25 cellular contexts compared by ENCODE assay signal in the genomic region with DNA sequence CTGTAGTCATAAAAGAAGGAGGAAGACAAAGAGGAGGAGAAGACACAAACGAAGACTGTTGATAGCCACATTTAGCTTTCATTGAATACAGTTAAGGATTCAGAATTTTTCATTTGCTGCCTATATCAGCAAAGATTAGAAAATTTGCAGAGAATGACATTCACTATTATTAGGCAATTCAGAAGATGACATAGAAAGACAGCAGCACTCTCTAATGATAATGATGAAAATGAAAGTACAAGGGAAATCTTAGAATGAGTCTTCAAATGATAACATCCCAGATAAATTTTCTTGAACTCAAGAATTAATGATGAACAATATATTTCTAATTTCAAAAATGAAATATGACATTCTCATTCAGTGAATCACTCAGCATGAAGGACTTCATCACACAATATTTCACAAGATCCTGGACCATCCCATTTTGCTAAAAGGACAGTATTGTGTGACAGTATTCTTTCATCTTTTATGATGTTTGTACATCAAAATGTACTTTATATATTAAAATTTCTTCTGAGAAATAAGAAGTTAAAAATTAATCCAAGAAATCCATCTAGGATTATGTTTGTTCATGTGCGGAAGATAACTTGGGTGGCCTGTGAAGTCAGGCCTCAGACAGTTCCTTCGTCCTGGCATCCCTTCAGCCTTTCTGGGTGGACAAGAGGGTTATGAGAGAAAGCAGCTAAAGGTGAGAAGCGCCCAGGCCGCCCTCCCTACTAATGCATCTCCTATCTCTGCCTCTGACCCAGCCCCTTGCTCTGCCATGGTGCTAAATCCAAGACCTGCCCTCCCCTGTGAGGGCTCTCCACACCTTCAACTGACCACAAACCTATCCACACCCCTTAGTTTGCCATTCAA. TPM values are rescaled to one million over a fixed set of nuclear protein-coding genes. Genes with fewer than 3 reads are reported as not detected.
A peak's percentile ranks its signal among the peaks of the same experiment; 100 is the strongest.
DNase-seq lines count a peak whose midpoint lies in the region; ATAC-seq and TF ChIP-seq lines count a peak whose summit lies in the region.
"Had no signal": no experiment of that assay in that cellular context is flagged by ENCODE, and none has a peak within 500 bp of the region (broad histone marks: within the 10 kb centered on the region; RNA-seq: fewer than 3 reads in every experiment).

No MANE protein-coding gene starts in this region.

- H2AFZ ChIP-seq in IMR-90 (replicated peaks; ENCODE audit: low read length, poor library complexity), result peak overlapping the region; percentile 64
- H2AFZ ChIP-seq in osteoblast (ENCODE audit: low read length), result no peak overlapping the region
- H2AFZ ChIP-seq: neural progenitor cell had no signal

- H3K27me3 ChIP-seq in IMR-90 (ENCODE audit: control insufficient read depth, insufficient read depth, low read length) (no peaks in the 10 kb centered on the region), osteoblast (ENCODE audit: insufficient read depth, low read length) (no peaks in the 10 kb centered on the region), lower lobe of right lung (ENCODE audit: low read depth) (peaks cover 3% of the 10 kb centered on the region)

- H3K14ac ChIP-seq in IMR-90 (replicated peaks; ENCODE audit: low read depth, low read length), result 0 out of 2 replicates have a peak overlapping the region, but pooled peaks have one; percentile 35

- peaks cover 17% of the 10 kb centered on the region for H3K9me1 ChIP-seq in IMR-90 (ENCODE audit: insufficient read depth, low read length)

- dilution Hi-C loops in IMR-90 (cut with HindIII; ENCODE audit: low sequenced_read_pairs, unreplicated experiment), result no loop called here

- in situ Hi-C loops in IMR-90 (cut with MboI; ENCODE audit: low sequenced_read_pairs), result no loop called here

- H3K4me1 ChIP-seq in IMR-90 (ENCODE audit: control insufficient read depth, insufficient read depth, low read length) (no peaks in the 10 kb centered on the region; the same call in 1 of the 2 replicates), osteoblast (ENCODE audit: insufficient read depth, low read length) (peaks cover 16% of the 10 kb centered on the region), lower lobe of right lung (no peaks in the 10 kb centered on the region)
- H3K4me1 ChIP-seq: neural progenitor cell, sigmoid colon, tibial artery had no signal

- no peak overlapping the region for H3K23ac ChIP-seq in IMR-90 (ENCODE audit: low read depth, low read length)

- H4K91ac ChIP-seq in IMR-90 (ENCODE audit: insufficient read depth, low read depth, low read length), result peak overlapping the region; percentile 10; the same call in 1 of the 2 replicates

- H3K4me2 ChIP-seq in IMR-90 (ENCODE audit: low read depth, low read length) (no peak overlapping the region), osteoblast (ENCODE audit: insufficient read depth, low read length) (peak overlapping the region; percentile 20)
- H3K4me2 ChIP-seq: KMS-11, neural progenitor cell had no signal

- no peak overlapping the region for H3K18ac ChIP-seq in IMR-90 (ENCODE audit: low read depth, low read length)

- no peak overlapping the region for H4K5ac ChIP-seq in IMR-90 (ENCODE audit: low read depth, low read length)

- H4K8ac ChIP-seq in IMR-90 (ENCODE audit: low read depth in 2 of 2, low read length in 2 of 2), result no peak overlapping the region

- peak overlapping the region; percentile 51; the same call in 1 of the 2 replicates for H2AK5ac ChIP-seq in IMR-90 (ENCODE audit: low read depth, low read length)

- no peak overlapping the region for H2BK120ac ChIP-seq in IMR-90 (ENCODE audit: low read depth, low read length)

- H3K9ac ChIP-seq in IMR-90 (ENCODE audit: low read depth, low read length), result no peak overlapping the region
- H3K9ac ChIP-seq: KMS-11, neural progenitor cell had no signal

- BruUV-seq in IMR-90 (replicated peaks; lab: Mats Ljungman, UMichigan), result no TSS peak

- H3K56ac ChIP-seq in IMR-90 (ENCODE audit: extremely low read depth, insufficient read depth, low read length), result no peak overlapping the region

- H3K36me3 ChIP-seq in IMR-90 (ENCODE audit: control insufficient read depth, insufficient read depth, low read length) (no peaks in the 10 kb centered on the region), osteoblast (ENCODE audit: insufficient read depth, low read length) (no peaks in the 10 kb centered on the region), lower lobe of right lung (no peaks in the 10 kb centered on the region)
- H3K36me3 ChIP-seq: neural progenitor cell, sigmoid colon, tibial artery had no signal

- peak; percentile 56 for DNase-seq in EL
- DNase-seq in IMR-90, result no peak
- peak; percentile 25 for DNase-seq in choroid plexus epithelial cell (ENCODE audit: low read depth)
- no peak for DNase-seq in osteoblast (ENCODE audit: insufficient read length, low spot score, missing footprints)
- no peak for DNase-seq in lower lobe of right lung
- no peak for DNase-seq in dermis blood vessel endothelial cell
- DNase-seq: activated CD4-positive, alpha-beta T cell treated with anti-CD3 and anti-CD28 coated beads, Interleukin-2, amount 50 U/mL, for 48 hours; activated effector memory CD4-positive, alpha-beta T cell treated with Interleukin-2 at 50 U/mL for 16 hours; activated naive CD8-positive, alpha-beta T cell treated with anti-CD3 and anti-CD28 coated beads for 36 hours; activated T-cell treated with anti-CD3 and anti-CD28 coated beads for 4 hours; CD4-positive, alpha-beta T cell; GOT3; MV-4-11; NCI-H146; NCI-H69; sigmoid colon; stimulated activated naive CD8-positive, alpha-beta T cell treated with anti-CD3 and anti-CD28 coated beads, Interleukin-15, amount 100 ng/mL, for 72 hours; T-helper 9 cell; tibial artery had no signal

- no peaks in the 10 kb centered on the region for H3K79me1 ChIP-seq in IMR-90 (ENCODE audit: low read depth in 1 of 2, low read length in 2 of 2)

- TF ChIP-seq POLR2A in IMR-90 (IDR thresholded peaks at IDR 0.05; ENCODE audit: low read depth, low read length), result no peak

- H3K9me3 ChIP-seq in IMR-90 (ENCODE audit: control insufficient read depth, insufficient read depth, low read length) (no peaks in the 10 kb centered on the region), osteoblast (ENCODE audit: low read depth, low read length) (no peaks in the 10 kb centered on the region), lower lobe of right lung (no peaks in the 10 kb centered on the region)
- H3K9me3 ChIP-seq: sigmoid colon had no signal

- H2BK15ac ChIP-seq in IMR-90 (ENCODE audit: low read depth, low read length), result peak overlapping the region; percentile 82; the same call in 2 of the 3 replicates

- POLR2A ChIA-PET in IMR-90 (lab: Charles Lee; ENCODE audit: unreplicated experiment), result no interaction called here

- TF ChIP-seq CTCF in IMR-90 (conservative IDR thresholded peaks at IDR 0.05; ENCODE audit: low read depth, low read length), result no peak
- TF ChIP-seq CTCF in choroid plexus epithelial cell (conservative IDR thresholded peaks at IDR 0.05; ENCODE audit: low read depth, low read length), result no peak
- no peak for TF ChIP-seq CTCF in osteoblast (IDR thresholded peaks at IDR 0.05; ENCODE audit: extremely low read depth, low read depth, low read length)
- TF ChIP-seq CTCF in lower lobe of right lung (IDR thresholded peaks at IDR 0.05), result no peak

- no peak overlapping the region for H2BK5ac ChIP-seq in IMR-90 (ENCODE audit: low read depth, low read length, poor library complexity, severe bottlenecking)

- H3K4ac ChIP-seq in IMR-90 (ENCODE audit: low read depth, low read length), result 0 out of 2 replicates have a peak overlapping the region, but pooled peaks have one; percentile 19

- intact Hi-C loops in IMR-90 (cut with micrococcal nuclease), result no loop called here
- intact Hi-C loops in lower lobe of right lung (cut with DNase I), result no loop called here

- H3K27ac ChIP-seq in IMR-90 (ENCODE audit: insufficient read depth, low read length), result no peak overlapping the region
- no peak overlapping the region for H3K27ac ChIP-seq in osteoblast (ENCODE audit: low read depth, low read length)
- no peak overlapping the region for H3K27ac ChIP-seq in lower lobe of right lung
- H3K27ac ChIP-seq: KMS-11, neural progenitor cell, sigmoid colon, tibial artery had no signal

- ATAC-seq in IMR-90 (ENCODE audit: low read depth) (no peak), lower lobe of right lung (no peak), HG03521 (IDR thresholded peaks at IDR 0.05; ENCODE audit: unreplicated experiment) (no peak)
- ATAC-seq: stimulated activated naive CD8-positive, alpha-beta T cell treated with anti-CD3 and anti-CD28 coated beads, Interleukin-15, amount 100 ng/mL, for 72 hours; WTC11 had no signal

- no CpG with 5 or more reads among the region's 5 CpGs for WGBS in IMR-90 (ENCODE audit: extremely low coverage in 2 of 2, insufficient read length in 1 of 2), 2 experiments

- no peaks in the 10 kb centered on the region for H3K79me2 ChIP-seq in osteoblast (ENCODE audit: insufficient read depth, low read length)

- H3K4me3 ChIP-seq in IMR-90 (ENCODE audit: insufficient read depth, low read depth, low read length), result no peak overlapping the region
- H3K4me3 ChIP-seq in choroid plexus epithelial cell (ENCODE audit: low read depth, low read length), result no peak overlapping the region
- H3K4me3 ChIP-seq in osteoblast (ENCODE audit: insufficient read depth, low read length), result no peak overlapping the region
- no peak overlapping the region for H3K4me3 ChIP-seq in lower lobe of right lung
- H3K4me3 ChIP-seq: lung, neural progenitor cell, sigmoid colon, tibial artery had no signal

- H2BK20ac ChIP-seq in IMR-90 (ENCODE audit: low read depth, low read length), result no peak overlapping the region

- peak overlapping the region; percentile 33 for H2AK9ac ChIP-seq in IMR-90 (replicated peaks; ENCODE audit: low read depth, low read length, poor library complexity)

- H4K20me1 ChIP-seq in IMR-90 (ENCODE audit: insufficient read depth, low read length) (no peaks in the 10 kb centered on the region), osteoblast (ENCODE audit: insufficient read depth, low read length) (no peaks in the 10 kb centered on the region)

- TF ChIP-seq RAD21 in IMR-90 (IDR thresholded peaks at IDR 0.05; ENCODE audit: low read length), result no peak

- CTCF ChIA-PET in IMR-90 (lab: Yijun Ruan, JAX), result no interaction called here

TF ChIP-seq in IMR-90, 13 proteins besides CTCF, POLR2A, EP300 and RAD21:
- TF ChIP-seq CEBPB (IDR thresholded peaks at IDR 0.05; ENCODE audit: low read depth, low read length) (peak; percentile 46; the same call in 1 of the 2 replicates), BHLHE40 (IDR thresholded peaks at IDR 0.05; ENCODE audit: low read depth, low read length) (no peak)

RNA-seq across cellular contexts. Expression of gene CAMK2B, which starts 47.4 kb away (rescaled TPM):
- total RNA-seq in IMR-90 (2012; rRNA removed) (0.18 and 0.28 TPM in 2 replicates), osteoblast (not detected in 2 replicates), lower lobe of right lung (0.30 TPM), dermis blood vessel endothelial cell (0.09 and 0.17 TPM in 2 replicates)
- 0.14 and 0.36 TPM in 2 replicates for polyA plus RNA-seq in IMR-90 (2012; rRNA removed)
- 0.11 and 0.74 TPM in 2 replicates for polyA plus RNA-seq in IMR-90 (2012; cell fraction: cytosol; rRNA removed)
- polyA plus RNA-seq in IMR-90 (2012; cell fraction: nucleus; rRNA removed; ENCODE audit: low replicate concordance), result 0.57 and 1.0 TPM in 2 replicates
- total RNA-seq: CD4-positive, alpha-beta T cell; kidney epithelial cell had no signal

Comparison
In these comparisons a context has a peak if more than half of its experiments do, and no peak if none do; other contexts are left out.
1. DNase-seq: peak in EL (single experiment) and choroid plexus epithelial cell (single experiment); none in IMR-90 (single experiment), osteoblast (single experiment), lower lobe of right lung (single experiment) and dermis blood vessel endothelial cell (single experiment).